In genomic region chr3:120595788-120596115, GRCh38 we compare ENCODE assay signal across 1 cellular context.
TF ChIP-seq lines count a peak whose summit lies in the region.

No MANE protein-coding gene starts in this region.

TF ChIP-seq in K562, 482 proteins besides CTCF, POLR2A, EP300 and RAD21 (continued from another document and continues in another):
- TF ChIP-seq ZNF407 (IDR thresholded peaks at IDR 0.05; ENCODE audit: low read depth) (no peak), UBTF (IDR thresholded peaks at IDR 0.05; ENCODE audit: borderline replicate concordance in 1 of 2, low read depth in 2 of 2, low read length in 2 of 2) (no peak), SMARCA5 (IDR thresholded peaks at IDR 0.05) (peak; percentile 48; the same call in 1 of the 2 replicates), CREB1 (IDR thresholded peaks at IDR 0.05) (no peak), CREB1 (CRISPR knock-in tag; IDR thresholded peaks at IDR 0.05) (peak; percentile 21; the same call in 1 of the 2 replicates), PKNOX1 (IDR thresholded peaks at IDR 0.05) (peak; percentile 70), ADNP (tag; IDR thresholded peaks at IDR 0.05) (peak; percentile 67; the same call in 1 of the 2 replicates), HDAC2 (IDR thresholded peaks at IDR 0.05) (peak; percentile 64; the same call in 1 of the 2 replicates), ZFP36 (IDR thresholded peaks at IDR 0.05; ENCODE audit: low read depth, low read length, partially characterized antibody) (peak; percentile 88), BCL6 (CRISPR knock-in tag; IDR thresholded peaks at IDR 0.05) (no peak), RCOR1 (IDR thresholded peaks at IDR 0.05; ENCODE audit: borderline replicate concordance in 1 of 2, low read depth in 2 of 2, low read length in 2 of 2) (0 out of 4 replicates have a peak, but pooled peaks of 1 of the 2 experiments have one; percentile 24), TCFL5 (CRISPR knock-in tag; conservative IDR thresholded peaks at IDR 0.05) (no peak), ZSCAN29 (IDR thresholded peaks at IDR 0.05) (peak; percentile 83), PYGO2 (tag; IDR thresholded peaks at IDR 0.05) (no peak), ILF3 (IDR thresholded peaks at IDR 0.05; ENCODE audit: borderline replicate concordance) (no peak), BCOR (IDR thresholded peaks at IDR 0.05) (peak; percentile 93), RBM25 (IDR thresholded peaks at IDR 0.05; ENCODE audit: low read depth, low read length, severe bottlenecking) (peak; percentile 75), SRSF9 (IDR thresholded peaks at IDR 0.05; ENCODE audit: borderline replicate concordance, low read depth, low read length) (no peak), KLF10 (CRISPR knock-in tag; IDR thresholded peaks at IDR 0.05) (no peak), ZNF699 (CRISPR knock-in tag; IDR thresholded peaks at IDR 0.05; ENCODE audit: insufficient replicate concordance) (no peak), CBX3 (IDR thresholded peaks at IDR 0.05; ENCODE audit: borderline replicate concordance in 1 of 2, low read length in 2 of 2) (0 out of 3 replicates have a peak, but pooled peaks of 1 of the 2 experiments have one; percentile 35), GTF2B (IDR thresholded peaks at IDR 0.05; ENCODE audit: extremely low read depth, insufficient read length) (no peak), KDM1A (IDR thresholded peaks at IDR 0.05) (peak; percentile 34 to 63; a peak in 2 of 4 replicates), KAT2B (IDR thresholded peaks at IDR 0.05; ENCODE audit: low read depth, low read length) (no peak)
- TF ChIP-seq, protein P1, sequence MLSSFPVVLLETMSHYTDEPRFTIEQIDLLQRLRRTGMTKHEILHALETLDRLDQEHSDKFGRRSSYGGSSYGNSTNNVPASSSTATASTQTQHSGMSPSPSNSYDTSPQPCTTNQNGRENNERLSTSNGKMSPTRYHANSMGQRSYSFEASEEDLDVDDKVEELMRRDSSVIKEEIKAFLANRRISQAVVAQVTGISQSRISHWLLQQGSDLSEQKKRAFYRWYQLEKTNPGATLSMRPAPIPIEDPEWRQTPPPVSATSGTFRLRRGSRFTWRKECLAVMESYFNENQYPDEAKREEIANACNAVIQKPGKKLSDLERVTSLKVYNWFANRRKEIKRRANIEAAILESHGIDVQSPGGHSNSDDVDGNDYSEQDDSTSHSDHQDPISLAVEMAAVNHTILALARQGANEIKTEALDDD (IDR thresholded peaks at IDR 0.05): peak; percentile 43; the same call in 1 of the 2 replicates
- TF ChIP-seq, protein P2, sequence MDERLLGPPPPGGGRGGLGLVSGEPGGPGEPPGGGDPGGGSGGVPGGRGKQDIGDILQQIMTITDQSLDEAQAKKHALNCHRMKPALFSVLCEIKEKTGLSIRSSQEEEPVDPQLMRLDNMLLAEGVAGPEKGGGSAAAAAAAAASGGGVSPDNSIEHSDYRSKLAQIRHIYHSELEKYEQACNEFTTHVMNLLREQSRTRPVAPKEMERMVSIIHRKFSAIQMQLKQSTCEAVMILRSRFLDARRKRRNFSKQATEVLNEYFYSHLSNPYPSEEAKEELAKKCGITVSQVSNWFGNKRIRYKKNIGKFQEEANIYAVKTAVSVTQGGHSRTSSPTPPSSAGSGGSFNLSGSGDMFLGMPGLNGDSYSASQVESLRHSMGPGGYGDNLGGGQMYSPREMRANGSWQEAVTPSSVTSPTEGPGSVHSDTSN (CRISPR knock-in tag; IDR thresholded peaks at IDR 0.05; ENCODE audit: low read depth): no peak
- TF ChIP-seq, protein P2 (tag; conservative IDR thresholded peaks at IDR 0.05; ENCODE audit: low read depth): peak; percentile 59
